ENCODE assay signal across 10 cellular contexts in genomic region chr18:56532176-56532840, GRCh38.
A peak's percentile ranks its signal among the peaks of the same experiment; 100 is the strongest.
DNase-seq lines count a peak whose midpoint lies in the region; ATAC-seq and TF ChIP-seq lines count a peak whose summit lies in the region.
"Had no signal": no experiment of that assay in that cellular context is flagged by ENCODE, and none has a peak within 500 bp of the region (broad histone marks: within the 10 kb centered on the region; RNA-seq: fewer than 3 reads in every experiment).

No MANE protein-coding gene starts in this region.

- H3K27me3 Mint-ChIP-seq in T-helper 2 cell treated with Interferon-gamma antibody and Interleukin-4, amounts not matched to agents 5 μg/mL and 100 μg/mL, for 36 hours (ENCODE audit: low read depth): no peaks in the 10 kb centered on the region

- H3K4me1 ChIP-seq in effector memory CD4-positive, alpha-beta T cell (ENCODE audit: control insufficient read depth, insufficient read depth, low read length, poor library complexity, severe bottlenecking): no peaks in the 10 kb centered on the region
- no peaks in the 10 kb centered on the region for H3K4me1 ChIP-seq in tibial artery
- H3K4me1 ChIP-seq: colonic mucosa had no signal

- in situ Hi-C loops in ACHN (cut with HindIII; ENCODE audit: low pct_ligation_motif_present, low pct_unique_long_range_greater_than_20kb, low sequenced_read_pairs): no loop called here

- peak; percentile 33 for DNase-seq in AG10803 (ENCODE audit: low read depth)
- peak; percentile 44 for DNase-seq in T-helper 2 cell treated with Interferon-gamma antibody and Interleukin-4, amounts not matched to agents 5 μg/mL and 100 μg/mL, for 36 hours (ENCODE audit: low spot score)
- no peak for DNase-seq in effector memory CD4-positive, alpha-beta T cell
- no peak for DNase-seq in DMS79 (lab: John Stamatoyannopoulos, UW)
- no peak for DNase-seq in ACHN
- no peak for DNase-seq in tibial artery
- DNase-seq: colonic mucosa, T-helper 9 cell had no signal

- no peaks in the 10 kb centered on the region for H3K36me3 Mint-ChIP-seq in T-helper 2 cell treated with Interferon-gamma antibody and Interleukin-4, amounts not matched to agents 5 μg/mL and 100 μg/mL, for 36 hours (ENCODE audit: low read depth)

- H3K36me3 ChIP-seq in effector memory CD4-positive, alpha-beta T cell (ENCODE audit: control insufficient read depth, insufficient read depth, low read length): no peaks in the 10 kb centered on the region
- H3K36me3 ChIP-seq in tibial artery: no peaks in the 10 kb centered on the region
- H3K36me3 ChIP-seq: colonic mucosa had no signal

- no peak overlapping the region for H3K4me3 Mint-ChIP-seq in T-helper 2 cell treated with Interferon-gamma antibody and Interleukin-4, amounts not matched to agents 5 μg/mL and 100 μg/mL, for 36 hours

- H3K4me1 Mint-ChIP-seq in T-helper 2 cell treated with Interferon-gamma antibody and Interleukin-4, amounts not matched to agents 5 μg/mL and 100 μg/mL, for 36 hours (ENCODE audit: low read depth): peaks cover 2% of the 10 kb centered on the region

- no peaks in the 10 kb centered on the region for H3K27me3 ChIP-seq in effector memory CD4-positive, alpha-beta T cell (replicated peaks; ENCODE audit: control insufficient read depth, insufficient read depth, low read length, poor library complexity, severe bottlenecking)
- no peaks in the 10 kb centered on the region for H3K27me3 ChIP-seq in tibial artery
- H3K27me3 ChIP-seq: colonic mucosa had no signal

- H3K4me3 ChIP-seq in AG10803 (ENCODE audit: low read length): no peak overlapping the region
- no peak overlapping the region for H3K4me3 ChIP-seq in effector memory CD4-positive, alpha-beta T cell (ENCODE audit: insufficient read depth, low read depth, low read length, poor library complexity, severe bottlenecking)
- no peak overlapping the region for H3K4me3 ChIP-seq in tibial artery
- H3K4me3 ChIP-seq: colonic mucosa had no signal

- intact Hi-C loops in tibial artery (cut with DNase I; ENCODE audit: low total_unique reads): loop anchor here (2.0 kb wide), 1 partner anchor 66 kb away; no protein-coding TSS in a partner anchor

- ATAC-seq in GM18909 (IDR thresholded peaks at IDR 0.05; ENCODE audit: poor library complexity, unreplicated experiment) (peak; percentile 96), HG02885 (IDR thresholded peaks at IDR 0.05; ENCODE audit: poor library complexity, unreplicated experiment) (peak; percentile 99)

- no peak overlapping the region for H3K27ac ChIP-seq in effector memory CD4-positive, alpha-beta T cell (ENCODE audit: insufficient read depth, low read length, poor library complexity, severe bottlenecking)
- no peak overlapping the region for H3K27ac ChIP-seq in tibial artery
- H3K27ac ChIP-seq: colonic mucosa had no signal

- TF ChIP-seq CTCF in AG10803 (conservative IDR thresholded peaks at IDR 0.05; ENCODE audit: low read length) (no peak), tibial artery (IDR thresholded peaks at IDR 0.05) (no peak)

- no peak overlapping the region for H3K27ac Mint-ChIP-seq in T-helper 2 cell treated with Interferon-gamma antibody and Interleukin-4, amounts not matched to agents 5 μg/mL and 100 μg/mL, for 36 hours

- H3K9me3 Mint-ChIP-seq in T-helper 2 cell treated with Interferon-gamma antibody and Interleukin-4, amounts not matched to agents 5 μg/mL and 100 μg/mL, for 36 hours: no peaks in the 10 kb centered on the region

- no peaks in the 10 kb centered on the region for H3K9me3 ChIP-seq in effector memory CD4-positive, alpha-beta T cell (ENCODE audit: control insufficient read depth, low read length)
- H3K9me3 ChIP-seq in tibial artery: no peaks in the 10 kb centered on the region
- H3K9me3 ChIP-seq: colonic mucosa had no signal

Comparison
In these comparisons a context has a peak if more than half of its experiments do, and no peak if none do; other contexts are left out.
1. DNase-seq: peak in AG10803 (single experiment) and T-helper 2 cell treated with Interferon-gamma antibody and Interleukin-4, amounts not matched to agents 5 μg/mL and 100 μg/mL, for 36 hours (single experiment); none in effector memory CD4-positive, alpha-beta T cell (0 of 3), DMS79 (single experiment), ACHN (single experiment) and tibial artery (0 of 2).